In the genomic region with DNA sequence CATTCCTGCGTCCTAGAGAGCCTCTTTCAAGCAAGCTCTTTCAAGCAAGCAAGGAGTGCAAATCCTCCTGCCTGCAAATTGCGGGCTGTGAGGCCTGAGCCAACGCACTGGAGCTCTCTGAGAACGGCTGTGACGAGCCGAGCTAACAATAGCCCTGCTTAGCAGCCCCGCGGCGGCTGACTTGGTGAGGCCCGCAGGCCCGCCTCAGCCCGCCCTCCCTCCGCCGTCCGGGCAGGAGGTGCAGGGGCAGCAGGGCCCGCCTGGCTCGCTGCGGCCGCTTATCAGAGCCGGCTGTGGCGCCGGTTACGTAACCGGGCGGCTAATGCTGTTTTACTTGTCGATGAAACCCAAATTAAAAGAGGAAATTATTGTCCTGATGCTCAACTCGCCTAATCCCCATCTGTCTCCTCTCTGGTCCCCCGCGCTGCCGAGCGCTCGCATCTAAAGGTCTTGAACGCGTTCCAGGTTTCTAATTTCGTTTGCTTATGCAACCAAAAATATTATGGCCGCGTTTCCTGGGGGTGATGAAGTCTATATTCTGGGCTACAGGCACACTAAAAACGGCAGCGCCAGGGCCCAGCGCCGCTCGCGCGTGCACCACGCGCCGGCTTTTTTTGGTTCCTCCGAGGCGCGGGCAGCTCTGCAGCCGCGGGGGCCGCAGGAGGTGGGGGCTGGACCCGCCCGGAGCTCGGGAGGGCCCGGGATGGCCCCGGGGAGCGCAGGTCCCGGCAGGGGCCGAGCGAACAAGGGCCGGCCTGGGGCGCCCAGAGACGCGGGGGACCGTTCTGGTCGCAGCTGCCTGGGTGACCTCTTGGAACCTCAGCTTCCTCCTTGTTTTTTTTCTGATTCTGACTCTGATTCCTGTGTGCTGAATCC, we compare ENCODE assay signal across 8 cellular contexts.
DNase-seq lines count a peak whose midpoint lies in the region; ATAC-seq and TF ChIP-seq lines count a peak whose summit lies in the region.

No MANE protein-coding gene starts in this region.

- peak overlapping the region; percentile 67 for H4K91ac ChIP-seq in mesenchymal stem cell (ENCODE audit: low read length)

- H3K27me3 ChIP-seq in GM06990 (replicated peaks; ENCODE audit: control insufficient read depth, insufficient read depth, low read length) (no peaks in the 10 kb centered on the region), mesenchymal stem cell (ENCODE audit: control insufficient read depth in 1 of 2, insufficient read depth in 1 of 2, low read length in 2 of 2) (peaks cover 0 to 1% of the 10 kb centered on the region in 2 experiments)

- no peak for TF ChIP-seq CTCF in GM06990 (IDR thresholded peaks at IDR 0.05; ENCODE audit: insufficient read depth, low read length, poor library complexity, severe bottlenecking)

- no peaks in the 10 kb centered on the region for H3K36me3 ChIP-seq in GM06990 (ENCODE audit: control insufficient read depth, insufficient read depth, low read length)
- H3K36me3 ChIP-seq in mesenchymal stem cell (ENCODE audit: control insufficient read depth in 1 of 2, insufficient read depth in 2 of 2, low read depth in 1 of 2, low read length in 2 of 2), result no peaks in the 10 kb centered on the region

- peak overlapping the region; percentile 77 for H2BK5ac ChIP-seq in mesenchymal stem cell (ENCODE audit: low read depth, low read length, poor library complexity, severe bottlenecking)

- H3K4me3 ChIP-seq in GM06990 (replicated peaks; ENCODE audit: low read depth, low read length) (peak overlapping the region; percentile 43), mesenchymal stem cell (ENCODE audit: insufficient read depth in 1 of 2, low read depth in 1 of 2, low read length in 2 of 2) (peak overlapping the region; percentile 24 to 65)

- peak overlapping the region; percentile 77 for H4K8ac ChIP-seq in mesenchymal stem cell (ENCODE audit: low read length)

- no peak overlapping the region for H3K23ac ChIP-seq in mesenchymal stem cell (ENCODE audit: low read length in 2 of 2)

- ATAC-seq in HG03432 (IDR thresholded peaks at IDR 0.05; ENCODE audit: unreplicated experiment) (peak; percentile 72), HG03469 (IDR thresholded peaks at IDR 0.05; ENCODE audit: unreplicated experiment) (no peak)

- H2BK12ac ChIP-seq in mesenchymal stem cell (ENCODE audit: low read length in 2 of 2), result peak overlapping the region in 1 of 2 experiments; percentile 17

- peak overlapping the region; percentile 36 for H2AFZ ChIP-seq in mesenchymal stem cell (ENCODE audit: low read depth, low read length)

- 1% methylated on average over 67 of the region's 68 CpGs for WGBS in mesenchymal stem cell

- H3K4me1 ChIP-seq in mesenchymal stem cell (ENCODE audit: control insufficient read depth, insufficient read depth, low read depth, low read length), result peaks cover 12% of the 10 kb centered on the region

- H3K18ac ChIP-seq in mesenchymal stem cell (ENCODE audit: low read depth in 1 of 2, low read length in 2 of 2), result peak overlapping the region; percentile 72 to 91

- H3K14ac ChIP-seq in mesenchymal stem cell (ENCODE audit: low read length in 2 of 2), result peak overlapping the region in 1 of 2 experiments; percentile 47

- H3K79me1 ChIP-seq in mesenchymal stem cell (replicated peaks; ENCODE audit: low read length, poor library complexity, severe bottlenecking), result no peaks in the 10 kb centered on the region

- H3K27ac ChIP-seq in mesenchymal stem cell (ENCODE audit: low read length, poor library complexity, severe bottlenecking), result peak overlapping the region; percentile 87

- peak overlapping the region; percentile 78 to 85 for H3K4ac ChIP-seq in mesenchymal stem cell (ENCODE audit: low read depth in 1 of 2, low read length in 2 of 2)

- H2AK5ac ChIP-seq in mesenchymal stem cell (ENCODE audit: low read length, severe bottlenecking), result no peak overlapping the region

- H3K4me2 ChIP-seq in mesenchymal stem cell (ENCODE audit: low read length, poor library complexity, severe bottlenecking), result peak overlapping the region; percentile 89

- peak; percentile 75 for DNase-seq in GM06990 (ENCODE audit: extremely low read depth, insufficient read length)
- peak; percentile 95 for DNase-seq in NCI-H82 treated with DMSO at 0.1 percent for 48 hours (lab: John Stamatoyannopoulos, UW; ENCODE audit: unreplicated experiment)
- DNase-seq in activated CD8-positive, alpha-beta memory T cell treated with anti-CD3 and anti-CD28 coated beads, Interleukin-2, amount 50 U/mL, for 48 hours, result peak; percentile 78
- peak; percentile 60 for DNase-seq in epidermal melanocyte (ENCODE audit: insufficient read length, low spot score)
- DNase-seq in mesenchymal stem cell, result peak; percentile 92
- DNase-seq in stimulated activated CD8-positive, alpha-beta memory T cell treated with anti-CD3 and anti-CD28 coated beads, Interleukin-4, amount 100 ng/mL, for 48 hours, result peak; percentile 58

- peak overlapping the region; percentile 98 for H2BK120ac ChIP-seq in mesenchymal stem cell (ENCODE audit: low read depth, low read length)

- H2BK15ac ChIP-seq in mesenchymal stem cell (ENCODE audit: low read depth, poor library complexity, severe bottlenecking), result peak overlapping the region; percentile 85

- H3K9me3 ChIP-seq in mesenchymal stem cell (ENCODE audit: control insufficient read depth, low read length), result no peaks in the 10 kb centered on the region

- H3K9ac ChIP-seq in mesenchymal stem cell (ENCODE audit: low read length), result peak overlapping the region; percentile 93
